In the genomic region with DNA sequence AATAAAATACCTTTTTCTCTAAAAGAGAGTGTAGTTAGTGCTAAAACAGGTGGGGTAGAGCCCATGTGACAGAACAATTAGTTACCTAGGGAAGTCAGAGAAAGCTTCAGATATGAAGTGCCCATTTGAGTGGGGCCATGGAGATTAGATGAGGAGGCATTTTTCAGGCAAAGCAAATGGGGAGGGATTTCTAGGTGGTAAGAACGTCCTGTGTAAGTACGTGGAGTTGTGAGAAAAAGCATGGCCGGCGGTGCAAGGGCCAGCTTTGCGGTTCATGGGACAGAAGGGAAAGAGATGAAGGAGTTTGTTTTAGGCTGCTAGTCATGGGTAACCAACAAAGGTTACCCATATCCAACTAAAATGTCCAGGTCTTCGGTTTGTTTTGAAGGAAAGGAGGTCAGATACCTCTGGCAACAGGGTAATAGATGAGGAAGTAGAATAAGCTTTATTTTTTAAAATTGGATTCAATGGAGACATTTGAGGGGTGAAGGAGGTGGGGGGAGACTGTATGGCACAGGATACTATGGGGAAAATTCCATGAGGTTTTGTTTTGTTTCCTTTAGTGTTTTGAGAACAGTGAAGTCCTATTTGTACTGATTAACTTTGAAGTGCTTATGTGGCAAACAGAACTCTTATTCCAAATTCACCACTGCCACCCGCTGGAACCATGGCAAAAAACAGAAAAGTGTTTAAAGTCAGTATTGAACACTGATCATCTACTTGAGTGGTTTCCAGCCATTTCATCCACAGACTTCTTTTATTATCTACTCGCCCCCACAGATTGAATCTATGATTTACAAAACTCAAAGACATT, we compare ENCODE assay signal across 9 cellular contexts. TPM values are rescaled to one million over a fixed set of nuclear protein-coding genes. Genes with fewer than 3 reads are reported as not detected.
DNase-seq lines count a peak whose midpoint lies in the region; ATAC-seq, FAIRE-seq and TF ChIP-seq lines count a peak whose summit lies in the region.
"Had no signal": no experiment of that assay in that cellular context is flagged by ENCODE, and none has a peak within 500 bp of the region (broad histone marks: within the 10 kb centered on the region; RNA-seq: fewer than 3 reads in every experiment).

No MANE protein-coding gene starts in this region.

- TF ChIP-seq CTCF in GM06990 (IDR thresholded peaks at IDR 0.05; ENCODE audit: insufficient read depth, low read length, poor library complexity, severe bottlenecking) (peak; percentile 11), pancreas (IDR thresholded peaks at IDR 0.05) (no peak), GM20000 (IDR thresholded peaks at IDR 0.05; ENCODE audit: extremely low read depth, missing control alignments) (no peak)

- H3K9me3 ChIP-seq in pancreas = no peaks in the 10 kb centered on the region

- peak; percentile 46 to 94 (median 86) for ATAC-seq in pancreas
- ATAC-seq in activated naive CD8-positive, alpha-beta T cell treated with anti-CD3 and anti-CD28 coated beads, Interleukin-2, amount 50 U/mL, for 24 hours = no peak

- no peaks in the 10 kb centered on the region for H3K36me3 Mint-ChIP-seq in activated naive CD8-positive, alpha-beta T cell treated with anti-CD3 and anti-CD28 coated beads, Interleukin-2, amount 50 U/mL, for 24 hours (ENCODE audit: low read depth)

- no peak for FAIRE-seq in pancreas (lab: Jason Lieb, UNC)

- no peaks in the 10 kb centered on the region for H3K9me3 Mint-ChIP-seq in activated naive CD8-positive, alpha-beta T cell treated with anti-CD3 and anti-CD28 coated beads, Interleukin-2, amount 50 U/mL, for 24 hours

- DNase-seq in GM06990 (ENCODE audit: extremely low read depth, insufficient read length) (no peak), NAMALWA (ENCODE audit: low spot score) (peak; percentile 59), brain pericyte (ENCODE audit: low read depth, low spot score) (peak; percentile 12), pancreas (peak in 2 of 6 donors; percentile 25 to 34), GM20000 (ENCODE audit: low spot score) (no peak), GM19238 (ENCODE audit: insufficient read length, low spot score) (no peak)
- DNase-seq in activated naive CD8-positive, alpha-beta T cell treated with anti-CD3 and anti-CD28 coated beads, Interleukin-2, amount 50 U/mL, for 24 hours = no peak
- DNase-seq: amniotic stem cell had no signal

- no peak overlapping the region for H3K4me3 Mint-ChIP-seq in activated naive CD8-positive, alpha-beta T cell treated with anti-CD3 and anti-CD28 coated beads, Interleukin-2, amount 50 U/mL, for 24 hours

- H3K4me1 Mint-ChIP-seq in activated naive CD8-positive, alpha-beta T cell treated with anti-CD3 and anti-CD28 coated beads, Interleukin-2, amount 50 U/mL, for 24 hours = peaks cover 4% of the 10 kb centered on the region

- WGBS in pancreas, 2 donors = 48% methylated on average over 8 of the region's 8 CpGs

- no peak overlapping the region for H3K27ac ChIP-seq in pancreas
- H3K27ac ChIP-seq: skin epidermis had no signal

- H3K4me3 ChIP-seq in GM06990 (replicated peaks; ENCODE audit: low read depth, low read length) (no peak overlapping the region), pancreas (no peak overlapping the region)
- H3K4me3 ChIP-seq: skin epidermis had no signal

- H3K36me3 ChIP-seq in GM06990 (ENCODE audit: control insufficient read depth, insufficient read depth, low read length) (no peaks in the 10 kb centered on the region), pancreas (no peaks in the 10 kb centered on the region)

- H3K27ac Mint-ChIP-seq in activated naive CD8-positive, alpha-beta T cell treated with anti-CD3 and anti-CD28 coated beads, Interleukin-2, amount 50 U/mL, for 24 hours = no peak overlapping the region

- peaks cover 19% of the 10 kb centered on the region for H3K27me3 Mint-ChIP-seq in activated naive CD8-positive, alpha-beta T cell treated with anti-CD3 and anti-CD28 coated beads, Interleukin-2, amount 50 U/mL, for 24 hours

- H3K27me3 ChIP-seq in GM06990 (replicated peaks; ENCODE audit: control insufficient read depth, insufficient read depth, low read length) (no peaks in the 10 kb centered on the region; the same call in 1 of the 2 replicates), pancreas (no peaks in the 10 kb centered on the region)

- no peaks in the 10 kb centered on the region for H3K4me1 ChIP-seq in pancreas

- intact Hi-C loops in pancreas (cut with DNase I) = no loop called here

RNA-seq across cellular contexts. Expression of a gene that starts 10.0 kb away (rescaled TPM):
- total RNA-seq in pancreas = 1 to 10 TPM; 4.8 to 9.1 (median 6.5) TPM
- polyA plus RNA-seq in pancreas = 10 to 100 TPM; 17.3 to 21.7 TPM

RNA-seq across cellular contexts. Expression of a gene that starts 58.2 kb away (rescaled TPM):
- 10 to 100 TPM; 14.6 to 63.9 (median 22.7) TPM for total RNA-seq in pancreas
- polyA plus RNA-seq in pancreas = 10 to 100 TPM; 15.5 to 18.1 TPM

Comparison
In these comparisons a context has a peak if more than half of its experiments do, and no peak if none do; other contexts are left out.
1. DNase-seq: peak in NAMALWA (single experiment) and brain pericyte (single experiment); none in GM06990 (single experiment), GM20000 (single experiment), GM19238 (single experiment) and activated naive CD8-positive, alpha-beta T cell treated with anti-CD3 and anti-CD28 coated beads, Interleukin-2, amount 50 U/mL, for 24 hours (single experiment).